In genomic region chr16:46972971-46973456, GRCh38 we compare ENCODE assay signal across 1 cellular context.
TF ChIP-seq lines count a peak whose summit lies in the region.

No MANE protein-coding gene starts in this region.

TF ChIP-seq in HepG2, 621 proteins besides CTCF, POLR2A, EP300 and RAD21 (continued from another document and continues in another):
- TF ChIP-seq ZFP41 (CRISPR knock-in tag; IDR thresholded peaks at IDR 0.05; ENCODE audit: borderline replicate concordance): no peak
- TF ChIP-seq ZNF17 (CRISPR knock-in tag; IDR thresholded peaks at IDR 0.05): no peak
- no peak for TF ChIP-seq ADNP (CRISPR knock-in tag; IDR thresholded peaks at IDR 0.05)
- no peak for TF ChIP-seq ZNF709 (CRISPR knock-in tag; IDR thresholded peaks at IDR 0.05)
- no peak for TF ChIP-seq SP5 (CRISPR knock-in tag; IDR thresholded peaks at IDR 0.05; ENCODE audit: borderline replicate concordance, low read depth)
- no peak for TF ChIP-seq NRL (CRISPR knock-in tag; IDR thresholded peaks at IDR 0.05; ENCODE audit: borderline replicate concordance)
- no peak for TF ChIP-seq TRAFD1 (CRISPR knock-in tag; IDR thresholded peaks at IDR 0.05; ENCODE audit: borderline replicate concordance)
- TF ChIP-seq HNRNPL (IDR thresholded peaks at IDR 0.05; ENCODE audit: low read depth, low read length): 0 out of 2 replicates have a peak, but pooled peaks have one; percentile 7
- TF ChIP-seq HOXA3 (CRISPR knock-in tag; IDR thresholded peaks at IDR 0.05): no peak
- no peak for TF ChIP-seq EZH2 (conservative IDR thresholded peaks at IDR 0.05; ENCODE audit: low read depth, low read length)
- no peak for TF ChIP-seq DPF2 (CRISPR knock-in tag; IDR thresholded peaks at IDR 0.05; ENCODE audit: borderline replicate concordance, low read depth)
- no peak for TF ChIP-seq TAF1 (CRISPR knock-in tag; IDR thresholded peaks at IDR 0.05)
- TF ChIP-seq SSRP1 (CRISPR knock-in tag; IDR thresholded peaks at IDR 0.05): no peak
- no peak for TF ChIP-seq ZSCAN5A (CRISPR knock-in tag; IDR thresholded peaks at IDR 0.05; ENCODE audit: borderline replicate concordance)
- TF ChIP-seq DNMT3B (CRISPR knock-in tag; conservative IDR thresholded peaks at IDR 0.05): no peak
- peak; percentile 13; the same call in 1 of the 2 replicates for TF ChIP-seq ZNF124 (CRISPR knock-in tag; IDR thresholded peaks at IDR 0.05)
- TF ChIP-seq ZBTB46 (CRISPR knock-in tag; IDR thresholded peaks at IDR 0.05; ENCODE audit: borderline replicate concordance): no peak
- TF ChIP-seq ZNF337 (CRISPR knock-in tag; IDR thresholded peaks at IDR 0.05; ENCODE audit: borderline replicate concordance, low read depth): no peak
- no peak for TF ChIP-seq POGZ (CRISPR knock-in tag; IDR thresholded peaks at IDR 0.05)
- TF ChIP-seq ZBTB25 (CRISPR knock-in tag; IDR thresholded peaks at IDR 0.05): no peak
- TF ChIP-seq IRF1 (CRISPR knock-in tag; IDR thresholded peaks at IDR 0.05; ENCODE audit: low read depth): no peak
- no peak for TF ChIP-seq ZNF503 (CRISPR knock-in tag; IDR thresholded peaks at IDR 0.05)
- no peak for TF ChIP-seq ETV5 (CRISPR knock-in tag; IDR thresholded peaks at IDR 0.05; ENCODE audit: borderline replicate concordance)
- no peak for TF ChIP-seq CBX5 (CRISPR knock-in tag; IDR thresholded peaks at IDR 0.05; ENCODE audit: borderline replicate concordance)
- peak; percentile 19; the same call in 1 of the 2 replicates for TF ChIP-seq DMAP1 (CRISPR knock-in tag; IDR thresholded peaks at IDR 0.05)
- no peak for TF ChIP-seq U2AF1 (optimal IDR thresholded peaks at IDR 0.05; ENCODE audit: low read depth, low read length)
- no peak for TF ChIP-seq ZKSCAN1 (IDR thresholded peaks at IDR 0.05; ENCODE audit: low read length)
- 0 out of 2 replicates have a peak, but pooled peaks have one; percentile 6 for TF ChIP-seq GABPA (IDR thresholded peaks at IDR 0.05; ENCODE audit: low read depth, low read length)
- no peak for TF ChIP-seq GABPA (CRISPR knock-in tag; IDR thresholded peaks at IDR 0.05; ENCODE audit: low read depth)
- TF ChIP-seq NFYB (CRISPR knock-in tag; IDR thresholded peaks at IDR 0.05): no peak
- TF ChIP-seq ZNF615 (CRISPR knock-in tag; IDR thresholded peaks at IDR 0.05; ENCODE audit: borderline replicate concordance): no peak
- TF ChIP-seq ZXDC (CRISPR knock-in tag; IDR thresholded peaks at IDR 0.05): no peak; the same call in 1 of the 2 replicates
- TF ChIP-seq KLF6 (CRISPR knock-in tag; IDR thresholded peaks at IDR 0.05): no peak; the same call in 1 of the 2 replicates
- TF ChIP-seq SMARCC2 (IDR thresholded peaks at IDR 0.05): no peak
- TF ChIP-seq ZNF557 (CRISPR knock-in tag; IDR thresholded peaks at IDR 0.05): no peak
- no peak for TF ChIP-seq CHCHD3 (CRISPR knock-in tag; IDR thresholded peaks at IDR 0.05)
- no peak for TF ChIP-seq CCDC6 (CRISPR knock-in tag; IDR thresholded peaks at IDR 0.05)
- TF ChIP-seq ZNF142 (CRISPR knock-in tag; IDR thresholded peaks at IDR 0.05): 0 out of 2 replicates have a peak, but pooled peaks have one; percentile 20
- TF ChIP-seq GATAD1 (CRISPR knock-in tag; IDR thresholded peaks at IDR 0.05): no peak
- TF ChIP-seq KLF15 (CRISPR knock-in tag; IDR thresholded peaks at IDR 0.05; ENCODE audit: borderline replicate concordance): no peak
- TF ChIP-seq CBX2 (IDR thresholded peaks at IDR 0.05; ENCODE audit: low read depth, low read length): no peak
- no peak for TF ChIP-seq CBX2 (CRISPR knock-in tag; IDR thresholded peaks at IDR 0.05; ENCODE audit: low read depth)
- TF ChIP-seq ZNF224 (CRISPR knock-in tag; IDR thresholded peaks at IDR 0.05): no peak
- TF ChIP-seq ZNF629 (CRISPR knock-in tag; conservative IDR thresholded peaks at IDR 0.05): no peak; the same call in 1 of the 2 replicates
- TF ChIP-seq RFXANK (CRISPR knock-in tag; IDR thresholded peaks at IDR 0.05): no peak
- TF ChIP-seq ZNF773 (CRISPR knock-in tag; IDR thresholded peaks at IDR 0.05; ENCODE audit: borderline replicate concordance): peak; percentile 11; the same call in 1 of the 2 replicates
- TF ChIP-seq RBM22 (optimal IDR thresholded peaks at IDR 0.05; ENCODE audit: low read length): peak; percentile 15
- no peak for TF ChIP-seq NFATC3 (CRISPR knock-in tag; IDR thresholded peaks at IDR 0.05)
- no peak for TF ChIP-seq HNRNPK (IDR thresholded peaks at IDR 0.05; ENCODE audit: low read depth, low read length, poor library complexity, severe bottlenecking)
- TF ChIP-seq FOXJ3 (CRISPR knock-in tag; IDR thresholded peaks at IDR 0.05; ENCODE audit: borderline replicate concordance): 0 out of 2 replicates have a peak, but pooled peaks have one; percentile 4
- TF ChIP-seq PTBP1 (IDR thresholded peaks at IDR 0.05; ENCODE audit: low read depth, low read length, poor library complexity, severe bottlenecking): no peak
- no peak for TF ChIP-seq BHLHE40 (IDR thresholded peaks at IDR 0.05; ENCODE audit: low read length)
- no peak for TF ChIP-seq ZNF713 (CRISPR knock-in tag; IDR thresholded peaks at IDR 0.05)
